ENCODE assay signal across 22 cellular contexts in genomic region chr5:103305829-103306228, GRCh38.
"Had no signal": no experiment of that assay in that cellular context is flagged by ENCODE, and none has a peak within 500 bp of the region (broad histone marks: within the 10 kb centered on the region; RNA-seq: fewer than 3 reads in every experiment).

No MANE protein-coding gene starts in this region.

- H3K9me3 ChIP-seq: breast epithelium, left lung, prostate gland, tibial nerve had no signal

- H3K4me1 ChIP-seq: breast epithelium, foreskin keratinocyte, left lung, prostate gland, right atrium auricular region, tibial nerve had no signal

- H3K27me3 ChIP-seq: breast epithelium, foreskin keratinocyte, left lung, right atrium auricular region, tibial nerve had no signal

- H3K36me3 ChIP-seq: breast epithelium, left lung, prostate gland, right atrium auricular region, tibial nerve had no signal

- H3K9me3 Mint-ChIP-seq: activated naive CD8-positive, alpha-beta T cell treated with anti-CD3 and anti-CD28 coated beads for 36 hours had no signal

- FAIRE-seq: keratinocyte had no signal

- H3K27ac ChIP-seq: breast epithelium, foreskin keratinocyte, left lung, prostate gland, right atrium auricular region, tibial nerve had no signal

- H3K36me3 Mint-ChIP-seq: activated naive CD8-positive, alpha-beta T cell treated with anti-CD3 and anti-CD28 coated beads for 36 hours; naive B cell; WTC11 had no signal

- H3K4me3 Mint-ChIP-seq: activated CD4-positive, alpha-beta T cell treated with anti-CD3 and anti-CD28 coated beads for 36 hours; activated naive CD8-positive, alpha-beta T cell treated with anti-CD3 and anti-CD28 coated beads for 36 hours; effector memory CD8-positive, alpha-beta T cell; naive B cell; neural crest cell; WTC11 had no signal

- ATAC-seq: activated CD4-positive, alpha-beta T cell treated with anti-CD3 and anti-CD28 coated beads for 36 hours; effector memory CD8-positive, alpha-beta T cell; left lung; WTC11 had no signal

- H3K4me3 ChIP-seq: breast epithelium, left lung, prostate gland, right atrium auricular region, tibial nerve had no signal

- DNase-seq: activated CD4-positive, alpha-beta T cell treated with anti-CD3 and anti-CD28 coated beads for 36 hours; activated CD4-positive, alpha-beta T cell treated with anti-CD3 and anti-CD28 coated beads, Interleukin-2, amount 50 U/mL, for 48 hours; activated naive CD8-positive, alpha-beta T cell treated with anti-CD3 and anti-CD28 coated beads for 36 hours; activated T-cell treated with anti-CD3 and anti-CD28 coated beads for 4 hours; dermis blood vessel endothelial cell; effector memory CD8-positive, alpha-beta T cell; foreskin keratinocyte; glutamatergic neuron; hypothalamus; left lung; naive B cell; stimulated activated CD4-positive, alpha-beta T cell treated with anti-CD3 and anti-CD28 coated beads, Interleukin-2, amount 100 ng/mL, for 24 hours; stimulated activated naive CD4-positive, alpha-beta T cell treated with Interleukin-2 at 50 U/mL for 16 hours; substantia nigra; SW 1271 had no signal

- H3K4me1 Mint-ChIP-seq: activated CD4-positive, alpha-beta T cell treated with anti-CD3 and anti-CD28 coated beads for 36 hours; activated naive CD8-positive, alpha-beta T cell treated with anti-CD3 and anti-CD28 coated beads for 36 hours; naive B cell; neural crest cell; WTC11 had no signal

- H3K27ac Mint-ChIP-seq: activated CD4-positive, alpha-beta T cell treated with anti-CD3 and anti-CD28 coated beads for 36 hours; activated naive CD8-positive, alpha-beta T cell treated with anti-CD3 and anti-CD28 coated beads for 36 hours; effector memory CD8-positive, alpha-beta T cell; naive B cell; WTC11 had no signal
